ENCODE assay signal across 8 cellular contexts in genomic region chr20:60055740-60056139, GRCh38.
DNase-seq lines count a peak whose midpoint lies in the region; ATAC-seq and FAIRE-seq lines count a peak whose summit lies in the region.

No MANE protein-coding gene starts in this region.

- peak overlapping the region; percentile 81 for H3K27ac Mint-ChIP-seq in activated CD4-positive, alpha-beta memory T cell treated with anti-CD3 and anti-CD28 coated beads for 36 hours
- no peak overlapping the region for H3K27ac Mint-ChIP-seq in stimulated activated naive B cell treated with anti-CD40 and anti-IgM and Interleukin-4, amounts not matched to agents 10 μg/mL and 1 μg/mL and 100 μg/mL, for 72 hours

- no peaks in the 10 kb centered on the region for H3K9me3 Mint-ChIP-seq in activated CD4-positive, alpha-beta memory T cell treated with anti-CD3 and anti-CD28 coated beads for 36 hours
- no peaks in the 10 kb centered on the region for H3K9me3 Mint-ChIP-seq in stimulated activated naive B cell treated with anti-CD40 and anti-IgM and Interleukin-4, amounts not matched to agents 10 μg/mL and 1 μg/mL and 100 μg/mL, for 72 hours

- DNase-seq in NK-92 treated with Interleukin-12 subunit alpha and Interleukin-12 subunit beta, amount 100 ng/mL, for 24 hours (lab: John Stamatoyannopoulos, UW), result peak; percentile 84
- DNase-seq in NK-92 (lab: John Stamatoyannopoulos, UW; ENCODE audit: unreplicated experiment), result no peak
- peak; percentile 71 for DNase-seq in activated CD4-positive, alpha-beta memory T cell treated with anti-CD3 and anti-CD28 coated beads for 36 hours
- peak; percentile 93 for DNase-seq in cardiac septum (ENCODE audit: low spot score)
- DNase-seq in stimulated activated naive B cell treated with anti-CD40 and anti-IgM and Interleukin-4, amounts not matched to agents 10 μg/mL and 1 μg/mL and 100 μg/mL, for 72 hours, result no peak
- no peak for DNase-seq in HK-2 (ENCODE audit: unreplicated experiment)
- no peak for DNase-seq in RCC 7860 (ENCODE audit: low spot score)

- peak; percentile 40 to 51 for ATAC-seq in stimulated activated naive B cell treated with anti-CD40 and anti-IgM and Interleukin-4, amounts not matched to agents 10 μg/mL and 1 μg/mL and 100 μg/mL, for 72 hours (replicated peaks)
- no peak for ATAC-seq in GM19463 (IDR thresholded peaks at IDR 0.05; ENCODE audit: unreplicated experiment)

- H3K4me3 Mint-ChIP-seq in activated CD4-positive, alpha-beta memory T cell treated with anti-CD3 and anti-CD28 coated beads for 36 hours, result peak overlapping the region; percentile 79
- peak overlapping the region in 1 of 2 donors; percentile 32 for H3K4me3 Mint-ChIP-seq in stimulated activated naive B cell treated with anti-CD40 and anti-IgM and Interleukin-4, amounts not matched to agents 10 μg/mL and 1 μg/mL and 100 μg/mL, for 72 hours

- POLR2A ChIA-PET in activated CD4-positive, alpha-beta memory T cell treated with anti-CD3 and anti-CD28 coated beads for 36 hours (lab: Charles Lee), result no interaction called here

- no peaks in the 10 kb centered on the region for H3K36me3 Mint-ChIP-seq in activated CD4-positive, alpha-beta memory T cell treated with anti-CD3 and anti-CD28 coated beads for 36 hours
- no peaks in the 10 kb centered on the region for H3K36me3 Mint-ChIP-seq in stimulated activated naive B cell treated with anti-CD40 and anti-IgM and Interleukin-4, amounts not matched to agents 10 μg/mL and 1 μg/mL and 100 μg/mL, for 72 hours

- peaks cover 39% of the 10 kb centered on the region for H3K4me1 Mint-ChIP-seq in activated CD4-positive, alpha-beta memory T cell treated with anti-CD3 and anti-CD28 coated beads for 36 hours (ENCODE audit: low read depth)
- H3K4me1 Mint-ChIP-seq in stimulated activated naive B cell treated with anti-CD40 and anti-IgM and Interleukin-4, amounts not matched to agents 10 μg/mL and 1 μg/mL and 100 μg/mL, for 72 hours, result peaks cover 27 to 38% of the 10 kb centered on the region in 2 donors

- H3K27me3 Mint-ChIP-seq in activated CD4-positive, alpha-beta memory T cell treated with anti-CD3 and anti-CD28 coated beads for 36 hours, result no peaks in the 10 kb centered on the region
- H3K27me3 Mint-ChIP-seq in stimulated activated naive B cell treated with anti-CD40 and anti-IgM and Interleukin-4, amounts not matched to agents 10 μg/mL and 1 μg/mL and 100 μg/mL, for 72 hours, result peaks cover 6 to 8% of the 10 kb centered on the region in 2 donors

- FAIRE-seq in RCC 7860 (lab: Jason Lieb, UNC), result no peak

- CTCF ChIA-PET in activated CD4-positive, alpha-beta memory T cell treated with anti-CD3 and anti-CD28 coated beads for 36 hours (lab: Charles Lee), result interaction anchor here (1.4 to 3.6 kb wide), 7 partner anchors 15 to 208 kb away, joined by 3 to 62 read pairs (median 12); partner anchors contain the start of genes FAM217B and PPP1R3D

- intact Hi-C loops in activated CD4-positive, alpha-beta memory T cell treated with anti-CD3 and anti-CD28 coated beads for 36 hours (cut with micrococcal nuclease), result loop anchor here (2.0 kb wide), 2 partner anchors 107 to 1065 kb away; no protein-coding TSS in a partner anchor
- intact Hi-C loops in cardiac septum (cut with DNase I), result loop anchor here (5.0 kb wide), 1 partner anchor 1822 kb away; no protein-coding TSS in a partner anchor

Comparison
In these comparisons a context has a peak if more than half of its experiments do, and no peak if none do; other contexts are left out.
1. DNase-seq: peak in NK-92 treated with Interleukin-12 subunit alpha and Interleukin-12 subunit beta, amount 100 ng/mL, for 24 hours (single experiment), activated CD4-positive, alpha-beta memory T cell treated with anti-CD3 and anti-CD28 coated beads for 36 hours (single experiment) and cardiac septum (single experiment); none in NK-92 (single experiment), stimulated activated naive B cell treated with anti-CD40 and anti-IgM and Interleukin-4, amounts not matched to agents 10 μg/mL and 1 μg/mL and 100 μg/mL, for 72 hours (single experiment), HK-2 (single experiment) and RCC 7860 (single experiment).